Comparison of ENCODE assay signal across 1 cellular context in the genomic region with DNA sequence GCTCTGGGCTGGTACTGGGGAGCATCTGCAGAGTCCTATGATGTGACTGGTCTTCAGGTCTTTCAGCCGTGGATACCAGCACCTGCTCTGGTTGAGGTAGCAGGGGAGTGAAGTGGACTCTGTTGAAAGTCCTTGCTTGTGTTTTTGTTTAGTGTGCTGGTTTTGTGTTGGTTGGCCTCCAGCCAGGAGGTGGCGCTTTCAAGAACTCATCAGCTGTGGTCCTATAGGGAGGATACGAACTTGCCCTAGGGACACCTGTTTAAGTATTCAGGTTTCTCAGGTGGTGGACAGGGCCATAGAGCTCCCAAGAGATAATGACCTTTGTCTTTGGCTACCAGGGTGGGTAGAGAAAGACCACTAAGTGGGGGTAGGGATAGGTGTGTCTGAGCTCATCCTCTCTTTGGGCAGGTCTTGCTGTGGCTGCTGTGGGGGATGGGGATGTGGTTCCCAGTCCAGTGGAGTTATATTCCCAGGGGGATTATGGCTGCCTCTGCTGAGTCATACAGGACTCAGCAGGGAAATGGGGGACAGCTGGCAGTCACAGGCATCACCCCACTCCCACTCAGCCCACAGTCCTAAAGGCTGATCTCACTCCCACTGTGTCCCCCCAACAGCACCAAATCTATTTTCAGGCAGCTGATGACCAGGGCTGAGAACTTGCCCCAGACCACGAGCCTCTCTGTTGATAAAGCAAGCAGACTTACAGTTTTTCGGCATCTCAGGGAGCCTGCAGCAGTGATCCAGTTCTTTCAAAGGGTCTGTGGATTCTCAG.
TF ChIP-seq lines count a peak whose summit lies in the region.

No MANE protein-coding gene starts in this region.

TF ChIP-seq in HepG2, 621 proteins besides CTCF, POLR2A, EP300 and RAD21 (continued from another document and continues in another):
- TF ChIP-seq, protein P1, sequence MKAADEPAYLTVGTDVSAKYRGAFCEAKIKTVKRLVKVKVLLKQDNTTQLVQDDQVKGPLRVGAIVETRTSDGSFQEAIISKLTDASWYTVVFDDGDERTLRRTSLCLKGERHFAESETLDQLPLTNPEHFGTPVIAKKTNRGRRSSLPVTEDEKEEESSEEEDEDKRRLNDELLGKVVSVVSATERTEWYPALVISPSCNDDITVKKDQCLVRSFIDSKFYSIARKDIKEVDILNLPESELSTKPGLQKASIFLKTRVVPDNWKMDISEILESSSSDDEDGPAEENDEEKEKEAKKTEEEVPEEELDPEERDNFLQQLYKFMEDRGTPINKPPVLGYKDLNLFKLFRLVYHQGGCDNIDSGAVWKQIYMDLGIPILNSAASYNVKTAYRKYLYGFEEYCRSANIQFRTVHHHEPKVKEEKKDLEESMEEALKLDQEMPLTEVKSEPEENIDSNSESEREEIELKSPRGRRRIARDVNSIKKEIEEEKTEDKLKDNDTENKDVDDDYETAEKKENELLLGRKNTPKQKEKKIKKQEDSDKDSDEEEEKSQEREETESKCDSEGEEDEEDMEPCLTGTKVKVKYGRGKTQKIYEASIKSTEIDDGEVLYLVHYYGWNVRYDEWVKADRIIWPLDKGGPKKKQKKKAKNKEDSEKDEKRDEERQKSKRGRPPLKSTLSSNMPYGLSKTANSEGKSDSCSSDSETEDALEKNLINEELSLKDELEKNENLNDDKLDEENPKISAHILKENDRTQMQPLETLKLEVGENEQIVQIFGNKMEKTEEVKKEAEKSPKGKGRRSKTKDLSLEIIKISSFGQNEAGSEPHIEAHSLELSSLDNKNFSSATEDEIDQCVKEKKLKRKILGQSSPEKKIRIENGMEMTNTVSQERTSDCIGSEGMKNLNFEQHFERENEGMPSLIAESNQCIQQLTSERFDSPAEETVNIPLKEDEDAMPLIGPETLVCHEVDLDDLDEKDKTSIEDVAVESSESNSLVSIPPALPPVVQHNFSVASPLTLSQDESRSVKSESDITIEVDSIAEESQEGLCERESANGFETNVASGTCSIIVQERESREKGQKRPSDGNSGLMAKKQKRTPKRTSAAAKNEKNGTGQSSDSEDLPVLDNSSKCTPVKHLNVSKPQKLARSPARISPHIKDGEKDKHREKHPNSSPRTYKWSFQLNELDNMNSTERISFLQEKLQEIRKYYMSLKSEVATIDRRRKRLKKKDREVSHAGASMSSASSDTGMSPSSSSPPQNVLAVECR (CRISPR knock-in tag; IDR thresholded peaks at IDR 0.05; ENCODE audit: borderline replicate concordance) = peak; percentile 22; the same call in 1 of the 2 replicates
- TF ChIP-seq ARNT2 (CRISPR knock-in tag; IDR thresholded peaks at IDR 0.05; ENCODE audit: low read depth) (no peak), STAG1 (CRISPR knock-in tag; IDR thresholded peaks at IDR 0.05) (peak; percentile 32; the same call in 1 of the 2 replicates), ZNF572 (CRISPR knock-in tag; IDR thresholded peaks at IDR 0.05) (no peak), ZIK1 (CRISPR knock-in tag; IDR thresholded peaks at IDR 0.05; ENCODE audit: borderline replicate concordance, low read depth) (no peak), FOSL2 (CRISPR knock-in tag; IDR thresholded peaks at IDR 0.05) (no peak), NFIB (CRISPR knock-in tag; IDR thresholded peaks at IDR 0.05; ENCODE audit: borderline replicate concordance) (no peak), XBP1 (CRISPR knock-in tag; IDR thresholded peaks at IDR 0.05) (no peak), HHEX (CRISPR knock-in tag; IDR thresholded peaks at IDR 0.05) (no peak), ZNF441 (CRISPR knock-in tag; IDR thresholded peaks at IDR 0.05; ENCODE audit: borderline replicate concordance) (no peak), SATB2 (CRISPR knock-in tag; IDR thresholded peaks at IDR 0.05) (no peak), JUND (CRISPR knock-in tag; IDR thresholded peaks at IDR 0.05) (no peak), ZNF326 (CRISPR knock-in tag; IDR thresholded peaks at IDR 0.05; ENCODE audit: borderline replicate concordance) (no peak), ERF (CRISPR knock-in tag; IDR thresholded peaks at IDR 0.05) (0 out of 2 replicates have a peak, but pooled peaks have one; percentile 18), PTBP1 (IDR thresholded peaks at IDR 0.05; ENCODE audit: low read depth, low read length, poor library complexity, severe bottlenecking) (no peak), RAD51 (IDR thresholded peaks at IDR 0.05; ENCODE audit: borderline replicate concordance) (no peak), SMC3 (IDR thresholded peaks at IDR 0.05; ENCODE audit: low read length) (peak; percentile 42; the same call in 1 of the 2 replicates), ZNF615 (CRISPR knock-in tag; IDR thresholded peaks at IDR 0.05; ENCODE audit: borderline replicate concordance) (no peak), GATAD1 (CRISPR knock-in tag; IDR thresholded peaks at IDR 0.05) (no peak), ZNF232 (CRISPR knock-in tag; IDR thresholded peaks at IDR 0.05; ENCODE audit: borderline replicate concordance) (no peak), TBL1XR1 (IDR thresholded peaks at IDR 0.05; ENCODE audit: borderline replicate concordance, low read length, partially characterized antibody) (no peak), CHD2 (IDR thresholded peaks at IDR 0.05; ENCODE audit: low read depth, low read length) (no peak)
- TF ChIP-seq, protein P2, sequence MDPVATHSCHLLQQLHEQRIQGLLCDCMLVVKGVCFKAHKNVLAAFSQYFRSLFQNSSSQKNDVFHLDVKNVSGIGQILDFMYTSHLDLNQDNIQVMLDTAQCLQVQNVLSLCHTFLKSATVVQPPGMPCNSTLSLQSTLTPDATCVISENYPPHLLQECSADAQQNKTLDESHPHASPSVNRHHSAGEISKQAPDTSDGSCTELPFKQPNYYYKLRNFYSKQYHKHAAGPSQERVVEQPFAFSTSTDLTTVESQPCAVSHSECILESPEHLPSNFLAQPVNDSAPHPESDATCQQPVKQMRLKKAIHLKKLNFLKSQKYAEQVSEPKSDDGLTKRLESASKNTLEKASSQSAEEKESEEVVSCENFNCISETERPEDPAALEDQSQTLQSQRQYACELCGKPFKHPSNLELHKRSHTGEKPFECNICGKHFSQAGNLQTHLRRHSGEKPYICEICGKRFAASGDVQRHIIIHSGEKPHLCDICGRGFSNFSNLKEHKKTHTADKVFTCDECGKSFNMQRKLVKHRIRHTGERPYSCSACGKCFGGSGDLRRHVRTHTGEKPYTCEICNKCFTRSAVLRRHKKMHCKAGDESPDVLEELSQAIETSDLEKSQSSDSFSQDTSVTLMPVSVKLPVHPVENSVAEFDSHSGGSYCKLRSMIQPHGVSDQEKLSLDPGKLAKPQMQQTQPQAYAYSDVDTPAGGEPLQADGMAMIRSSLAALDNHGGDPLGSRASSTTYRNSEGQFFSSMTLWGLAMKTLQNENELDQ (CRISPR knock-in tag; IDR thresholded peaks at IDR 0.05; ENCODE audit: borderline replicate concordance) = no peak
- TF ChIP-seq, protein P3, sequence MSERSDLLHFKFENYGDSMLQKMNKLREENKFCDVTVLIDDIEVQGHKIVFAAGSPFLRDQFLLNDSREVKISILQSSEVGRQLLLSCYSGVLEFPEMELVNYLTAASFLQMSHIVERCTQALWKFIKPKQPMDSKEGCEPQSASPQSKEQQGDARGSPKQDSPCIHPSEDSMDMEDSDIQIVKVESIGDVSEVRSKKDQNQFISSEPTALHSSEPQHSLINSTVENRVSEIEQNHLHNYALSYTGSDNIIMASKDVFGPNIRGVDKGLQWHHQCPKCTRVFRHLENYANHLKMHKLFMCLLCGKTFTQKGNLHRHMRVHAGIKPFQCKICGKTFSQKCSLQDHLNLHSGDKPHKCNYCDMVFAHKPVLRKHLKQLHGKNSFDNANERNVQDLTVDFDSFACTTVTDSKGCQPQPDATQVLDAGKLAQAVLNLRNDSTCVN (CRISPR knock-in tag; IDR thresholded peaks at IDR 0.05; ENCODE audit: borderline replicate concordance) = no peak
- TF ChIP-seq, protein P4, sequence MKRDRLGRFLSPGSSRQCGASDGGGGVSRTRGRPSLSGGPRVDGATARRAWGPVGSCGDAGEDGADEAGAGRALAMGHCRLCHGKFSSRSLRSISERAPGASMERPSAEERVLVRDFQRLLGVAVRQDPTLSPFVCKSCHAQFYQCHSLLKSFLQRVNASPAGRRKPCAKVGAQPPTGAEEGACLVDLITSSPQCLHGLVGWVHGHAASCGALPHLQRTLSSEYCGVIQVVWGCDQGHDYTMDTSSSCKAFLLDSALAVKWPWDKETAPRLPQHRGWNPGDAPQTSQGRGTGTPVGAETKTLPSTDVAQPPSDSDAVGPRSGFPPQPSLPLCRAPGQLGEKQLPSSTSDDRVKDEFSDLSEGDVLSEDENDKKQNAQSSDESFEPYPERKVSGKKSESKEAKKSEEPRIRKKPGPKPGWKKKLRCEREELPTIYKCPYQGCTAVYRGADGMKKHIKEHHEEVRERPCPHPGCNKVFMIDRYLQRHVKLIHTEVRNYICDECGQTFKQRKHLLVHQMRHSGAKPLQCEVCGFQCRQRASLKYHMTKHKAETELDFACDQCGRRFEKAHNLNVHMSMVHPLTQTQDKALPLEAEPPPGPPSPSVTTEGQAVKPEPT (CRISPR knock-in tag; IDR thresholded peaks at IDR 0.05; ENCODE audit: low read depth) = no peak
- TF ChIP-seq, protein P5, sequence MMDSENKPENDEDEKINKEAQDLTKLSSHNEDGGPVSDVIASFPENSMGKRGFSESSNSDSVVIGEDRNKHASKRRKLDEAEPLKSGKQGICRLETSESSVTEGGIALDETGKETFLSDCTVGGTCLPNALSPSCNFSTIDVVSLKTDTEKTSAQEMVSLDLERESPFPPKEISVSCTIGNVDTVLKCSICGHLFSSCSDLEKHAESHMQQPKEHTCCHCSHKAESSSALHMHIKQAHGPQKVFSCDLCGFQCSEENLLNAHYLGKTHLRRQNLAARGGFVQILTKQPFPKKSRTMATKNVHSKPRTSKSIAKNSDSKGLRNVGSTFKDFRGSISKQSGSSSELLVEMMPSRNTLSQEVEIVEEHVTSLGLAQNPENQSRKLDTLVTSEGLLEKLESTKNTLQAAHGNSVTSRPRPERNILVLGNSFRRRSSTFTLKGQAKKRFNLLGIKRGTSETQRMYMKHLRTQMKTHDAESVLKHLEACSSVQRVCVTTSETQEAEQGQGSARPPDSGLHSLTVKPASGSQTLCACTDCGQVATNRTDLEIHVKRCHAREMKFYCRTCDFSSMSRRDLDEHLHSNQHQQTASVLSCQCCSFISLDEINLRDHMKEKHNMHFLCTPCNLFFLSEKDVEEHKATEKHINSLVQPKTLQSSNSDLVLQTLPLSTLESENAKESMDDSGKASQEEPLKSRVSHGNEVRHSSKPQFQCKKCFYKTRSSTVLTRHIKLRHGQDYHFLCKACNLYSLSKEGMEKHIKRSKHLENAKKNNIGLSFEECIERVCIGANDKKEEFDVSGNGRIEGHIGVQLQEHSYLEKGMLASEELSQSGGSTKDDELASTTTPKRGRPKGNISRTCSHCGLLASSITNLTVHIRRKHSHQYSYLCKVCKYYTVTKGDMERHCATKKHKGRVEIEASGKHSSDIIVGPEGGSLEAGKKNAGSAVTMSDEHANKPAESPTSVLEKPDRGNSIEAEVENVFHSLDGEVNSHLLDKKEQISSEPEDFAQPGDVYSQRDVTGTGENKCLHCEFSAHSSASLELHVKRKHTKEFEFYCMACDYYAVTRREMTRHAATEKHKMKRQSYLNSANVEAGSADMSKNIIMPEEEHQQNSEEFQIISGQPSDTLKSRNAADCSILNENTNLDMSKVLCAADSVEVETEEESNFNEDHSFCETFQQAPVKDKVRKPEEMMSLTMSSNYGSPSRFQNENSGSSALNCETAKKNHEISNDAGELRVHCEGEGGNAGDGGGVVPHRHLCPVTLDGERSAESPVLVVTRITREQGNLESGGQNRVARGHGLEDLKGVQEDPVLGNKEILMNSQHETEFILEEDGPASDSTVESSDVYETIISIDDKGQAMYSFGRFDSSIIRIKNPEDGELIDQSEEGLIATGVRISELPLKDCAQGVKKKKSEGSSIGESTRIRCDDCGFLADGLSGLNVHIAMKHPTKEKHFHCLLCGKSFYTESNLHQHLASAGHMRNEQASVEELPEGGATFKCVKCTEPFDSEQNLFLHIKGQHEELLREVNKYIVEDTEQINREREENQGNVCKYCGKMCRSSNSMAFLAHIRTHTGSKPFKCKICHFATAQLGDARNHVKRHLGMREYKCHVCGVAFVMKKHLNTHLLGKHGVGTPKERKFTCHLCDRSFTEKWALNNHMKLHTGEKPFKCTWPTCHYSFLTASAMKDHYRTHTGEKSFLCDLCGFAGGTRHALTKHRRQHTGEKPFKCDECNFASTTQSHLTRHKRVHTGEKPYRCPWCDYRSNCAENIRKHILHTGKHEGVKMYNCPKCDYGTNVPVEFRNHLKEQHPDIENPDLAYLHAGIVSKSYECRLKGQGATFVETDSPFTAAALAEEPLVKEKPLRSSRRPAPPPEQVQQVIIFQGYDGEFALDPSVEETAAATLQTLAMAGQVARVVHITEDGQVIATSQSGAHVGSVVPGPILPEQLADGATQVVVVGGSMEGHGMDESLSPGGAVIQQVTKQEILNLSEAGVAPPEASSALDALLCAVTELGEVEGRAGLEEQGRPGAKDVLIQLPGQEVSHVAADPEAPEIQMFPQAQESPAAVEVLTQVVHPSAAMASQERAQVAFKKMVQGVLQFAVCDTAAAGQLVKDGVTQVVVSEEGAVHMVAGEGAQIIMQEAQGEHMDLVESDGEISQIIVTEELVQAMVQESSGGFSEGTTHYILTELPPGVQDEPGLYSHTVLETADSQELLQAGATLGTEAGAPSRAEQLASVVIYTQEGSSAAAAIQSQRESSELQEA (CRISPR knock-in tag; IDR thresholded peaks at IDR 0.05; ENCODE audit: not compliant biosample characterization) = no peak
- TF ChIP-seq, protein P6, sequence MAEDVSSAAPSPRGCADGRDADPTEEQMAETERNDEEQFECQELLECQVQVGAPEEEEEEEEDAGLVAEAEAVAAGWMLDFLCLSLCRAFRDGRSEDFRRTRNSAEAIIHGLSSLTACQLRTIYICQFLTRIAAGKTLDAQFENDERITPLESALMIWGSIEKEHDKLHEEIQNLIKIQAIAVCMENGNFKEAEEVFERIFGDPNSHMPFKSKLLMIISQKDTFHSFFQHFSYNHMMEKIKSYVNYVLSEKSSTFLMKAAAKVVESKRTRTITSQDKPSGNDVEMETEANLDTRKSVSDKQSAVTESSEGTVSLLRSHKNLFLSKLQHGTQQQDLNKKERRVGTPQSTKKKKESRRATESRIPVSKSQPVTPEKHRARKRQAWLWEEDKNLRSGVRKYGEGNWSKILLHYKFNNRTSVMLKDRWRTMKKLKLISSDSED (CRISPR knock-in tag; IDR thresholded peaks at IDR 0.05) = no peak
- TF ChIP-seq, protein P7, sequence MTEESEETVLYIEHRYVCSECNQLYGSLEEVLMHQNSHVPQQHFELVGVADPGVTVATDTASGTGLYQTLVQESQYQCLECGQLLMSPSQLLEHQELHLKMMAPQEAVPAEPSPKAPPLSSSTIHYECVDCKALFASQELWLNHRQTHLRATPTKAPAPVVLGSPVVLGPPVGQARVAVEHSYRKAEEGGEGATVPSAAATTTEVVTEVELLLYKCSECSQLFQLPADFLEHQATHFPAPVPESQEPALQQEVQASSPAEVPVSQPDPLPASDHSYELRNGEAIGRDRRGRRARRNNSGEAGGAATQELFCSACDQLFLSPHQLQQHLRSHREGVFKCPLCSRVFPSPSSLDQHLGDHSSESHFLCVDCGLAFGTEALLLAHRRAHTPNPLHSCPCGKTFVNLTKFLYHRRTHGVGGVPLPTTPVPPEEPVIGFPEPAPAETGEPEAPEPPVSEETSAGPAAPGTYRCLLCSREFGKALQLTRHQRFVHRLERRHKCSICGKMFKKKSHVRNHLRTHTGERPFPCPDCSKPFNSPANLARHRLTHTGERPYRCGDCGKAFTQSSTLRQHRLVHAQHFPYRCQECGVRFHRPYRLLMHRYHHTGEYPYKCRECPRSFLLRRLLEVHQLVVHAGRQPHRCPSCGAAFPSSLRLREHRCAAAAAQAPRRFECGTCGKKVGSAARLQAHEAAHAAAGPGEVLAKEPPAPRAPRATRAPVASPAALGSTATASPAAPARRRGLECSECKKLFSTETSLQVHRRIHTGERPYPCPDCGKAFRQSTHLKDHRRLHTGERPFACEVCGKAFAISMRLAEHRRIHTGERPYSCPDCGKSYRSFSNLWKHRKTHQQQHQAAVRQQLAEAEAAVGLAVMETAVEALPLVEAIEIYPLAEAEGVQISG (CRISPR knock-in tag; IDR thresholded peaks at IDR 0.05) = peak; percentile 98
